ENCODE assay signal across 8 cellular contexts in the genomic region with DNA sequence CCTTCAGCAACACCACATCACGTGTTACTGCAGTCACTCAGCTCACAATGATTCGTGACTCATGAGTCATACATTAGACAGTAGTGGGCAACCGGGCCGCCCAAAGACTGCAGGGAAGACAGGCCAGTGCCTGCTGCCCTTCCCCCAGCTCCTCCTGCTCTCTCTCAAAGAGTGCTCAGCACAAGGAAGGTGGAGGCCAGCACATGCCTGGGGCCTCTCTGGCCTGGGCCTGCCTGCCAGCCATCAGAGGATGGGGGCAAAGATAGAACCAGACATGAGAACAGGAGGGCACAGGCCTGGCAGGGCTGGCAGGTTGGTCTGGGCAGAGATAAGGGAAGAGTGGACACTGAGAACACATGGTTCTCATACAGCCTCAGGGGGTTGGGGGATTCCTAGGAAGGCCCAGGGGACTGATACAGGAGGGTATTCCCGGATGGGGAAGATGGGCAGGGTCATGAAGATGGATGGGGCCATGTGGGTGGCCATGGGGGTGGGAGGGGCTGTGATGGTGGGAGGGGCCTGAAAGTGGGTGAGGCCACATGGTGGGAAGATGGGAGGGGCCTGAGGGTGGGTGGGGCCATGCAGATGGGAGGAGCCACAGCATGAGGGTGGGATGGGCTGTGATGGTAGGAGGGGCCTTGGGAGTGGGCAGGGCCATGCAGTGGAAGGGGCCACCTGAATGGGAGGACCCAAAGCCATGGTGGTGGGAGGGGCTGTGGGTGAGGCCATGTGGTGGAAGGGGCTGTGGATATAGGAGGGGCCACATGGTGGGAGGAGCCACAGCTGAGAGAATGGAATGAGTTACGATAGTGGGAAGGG. TPM values are rescaled to one million over a fixed set of nuclear protein-coding genes. Genes with fewer than 3 reads are reported as not detected.
DNase-seq lines count a peak whose midpoint lies in the region; ATAC-seq and TF ChIP-seq lines count a peak whose summit lies in the region.

No MANE protein-coding gene starts in this region.

- in situ Hi-C loops in astrocyte of the cerebellum (cut with HindIII; ENCODE audit: low sequenced_read_pairs): no loop called here

- intact Hi-C loops in Right ventricle myocardium superior (cut with DNase I): no loop called here
- intact Hi-C loops in left ventricle myocardium inferior (cut with micrococcal nuclease): no loop called here
- intact Hi-C loops in right lobe of liver (cut with DNase I): loop anchor here in 1 of 2 donors (10.0 kb wide), 1 partner anchor 250 kb away; no protein-coding TSS in a partner anchor

- no peaks in the 10 kb centered on the region for H3F3A ChIP-seq in MM.1S (ENCODE audit: insufficient read depth, low read length)

- TF ChIP-seq POLR2A in right lobe of liver (IDR thresholded peaks at IDR 0.05): no peak

- ATAC-seq in Right ventricle myocardium superior (ENCODE audit: poor library complexity) (peak; percentile 6), right lobe of liver (peak; percentile 33 to 68 (median 52)), HG02763 (IDR thresholded peaks at IDR 0.05; ENCODE audit: unreplicated experiment) (no peak), GM21619 (IDR thresholded peaks at IDR 0.05; ENCODE audit: unreplicated experiment) (no peak)

- H3K4me1 ChIP-seq in left ventricle myocardium inferior (peaks cover 11% of the 10 kb centered on the region), MM.1S (ENCODE audit: low read length) (no peaks in the 10 kb centered on the region), right lobe of liver (no peaks in the 10 kb centered on the region)

- TF ChIP-seq CTCF in left ventricle myocardium inferior (IDR thresholded peaks at IDR 0.05; ENCODE audit: borderline replicate concordance) (no peak), MM.1S (IDR thresholded peaks at IDR 0.05; ENCODE audit: low read length) (no peak), astrocyte of the cerebellum (IDR thresholded peaks at IDR 0.05; ENCODE audit: low read depth, low read length, missing control alignments) (no peak), right lobe of liver (IDR thresholded peaks at IDR 0.05) (no peak), coronary artery (IDR thresholded peaks at IDR 0.05) (no peak)

- no peaks in the 10 kb centered on the region for H3K79me2 ChIP-seq in MM.1S (ENCODE audit: low read length)

- no peak overlapping the region for H3K4me3 ChIP-seq in left ventricle myocardium inferior
- no peak overlapping the region for H3K4me3 ChIP-seq in MM.1S (ENCODE audit: low read length)
- H3K4me3 ChIP-seq in astrocyte of the cerebellum (ENCODE audit: low read depth, low read length): no peak overlapping the region
- H3K4me3 ChIP-seq in right lobe of liver: no peak overlapping the region
- no peak overlapping the region for H3K4me3 ChIP-seq in coronary artery

- H3K27ac ChIP-seq in left ventricle myocardium inferior (replicated peaks) (no peak overlapping the region), MM.1S (ENCODE audit: low read length) (no peak overlapping the region), right lobe of liver (no peak overlapping the region), coronary artery (peak overlapping the region in 1 of 2 donors; percentile 45)

- H3K9me3 ChIP-seq in left ventricle myocardium inferior (replicated peaks): no peaks in the 10 kb centered on the region
- H3K9me3 ChIP-seq in MM.1S (replicated peaks; ENCODE audit: insufficient read depth, low read length): no peaks in the 10 kb centered on the region
- no peaks in the 10 kb centered on the region for H3K9me3 ChIP-seq in right lobe of liver

- H3K36me3 ChIP-seq in left ventricle myocardium inferior (peaks cover 91% of the 10 kb centered on the region), MM.1S (replicated peaks; ENCODE audit: insufficient read depth, low read length) (no peaks in the 10 kb centered on the region), right lobe of liver (peaks cover 4 to 66% (median 28%) of the 10 kb centered on the region in 4 donors)

- no peaks in the 10 kb centered on the region for H4K20me1 ChIP-seq in MM.1S (ENCODE audit: insufficient read depth, low read length)

- H3K9me2 ChIP-seq in MM.1S (replicated peaks; ENCODE audit: insufficient read depth, low read length): no peaks in the 10 kb centered on the region

- DNase-seq in Right ventricle myocardium superior: no peak
- DNase-seq in left ventricle myocardium inferior: no peak
- DNase-seq in MM.1S: peak; percentile 13
- DNase-seq in astrocyte of the cerebellum (ENCODE audit: low read depth): peak; percentile 13
- no peak for DNase-seq in right lobe of liver
- no peak for DNase-seq in coronary artery (ENCODE audit: low spot score)

- no peak overlapping the region for H3K9ac ChIP-seq in MM.1S (ENCODE audit: low read length)

- WGBS in right lobe of liver (ENCODE audit: insufficient coverage, low coverage, low lambda C conversion rate, missing lambda C conversion rate): 65% methylated on average over 3 of the region's 6 CpGs

- no peak overlapping the region for H2AFZ ChIP-seq in MM.1S (ENCODE audit: low read length)

- H3K27me3 ChIP-seq in left ventricle myocardium inferior (ENCODE audit: low read depth): no peaks in the 10 kb centered on the region
- H3K27me3 ChIP-seq in MM.1S (replicated peaks; ENCODE audit: insufficient read depth, low read length): no peaks in the 10 kb centered on the region
- no peaks in the 10 kb centered on the region for H3K27me3 ChIP-seq in right lobe of liver

- H3K4me2 ChIP-seq in MM.1S (ENCODE audit: low read depth, low read length): no peak overlapping the region

RNA-seq across cellular contexts. Expression of a gene that starts 29.0 kb away (rescaled TPM):
- 9.4 TPM for total RNA-seq in Right ventricle myocardium superior
- 11.2 TPM for total RNA-seq in left ventricle myocardium inferior
- 10 to 100 TPM in 2 of 6 experiments, 1 to 10 TPM in 4; 5.6 to 17.5 (median 8.5) TPM for total RNA-seq in right lobe of liver

RNA-seq across cellular contexts. Expression of a gene that starts 37.7 kb away (rescaled TPM):
- total RNA-seq in Right ventricle myocardium superior: 61.6 TPM
- total RNA-seq in left ventricle myocardium inferior: 63.5 TPM
- total RNA-seq in right lobe of liver: 10 to 100 TPM; 20.3 to 88.9 (median 46.4) TPM

Comparison
In these comparisons a context has a peak if more than half of its experiments do, and no peak if none do; other contexts are left out.
1. ATAC-seq: peak in Right ventricle myocardium superior (single experiment) and right lobe of liver (4 of 4); none in HG02763 (single experiment) and GM21619 (single experiment).
2. DNase-seq: peak in MM.1S (single experiment) and astrocyte of the cerebellum (single experiment); none in Right ventricle myocardium superior (single experiment), left ventricle myocardium inferior (single experiment), right lobe of liver (0 of 3) and coronary artery (single experiment).